In genomic region chr12:8816448-8816847, GRCh38 we compare ENCODE assay signal across 35 cellular contexts. TPM values are rescaled to one million over a fixed set of nuclear protein-coding genes. Genes with fewer than 3 reads are reported as not detected.
"Had no signal": no experiment of that assay in that cellular context is flagged by ENCODE, and none has a peak within 500 bp of the region (broad histone marks: within the 10 kb centered on the region; RNA-seq: fewer than 3 reads in every experiment).

No MANE protein-coding gene starts in this region.

- H3K27ac ChIP-seq: brain microvascular endothelial cell, WERI-Rb-1 had no signal

- H3K36me3 ChIP-seq: brain microvascular endothelial cell, MG63, WERI-Rb-1 had no signal

- H3K27me3 Mint-ChIP-seq: activated CD4-positive, alpha-beta T cell treated with anti-CD3 and anti-CD28 coated beads, Interleukin-2, amount 10 ng/mL, durations not matched to agents 24 days and 14 days; activated CD8-positive, alpha-beta T cell treated with anti-CD3 and anti-CD28 coated beads for 36 hours; activated naive CD8-positive, alpha-beta T cell treated with anti-CD3 and anti-CD28 coated beads for 36 hours had no signal

- H3K4me3 ChIP-seq: MG63 had no signal

- ATAC-seq: activated CD8-positive, alpha-beta T cell treated with anti-CD3 and anti-CD28 coated beads for 36 hours; activated T-cell treated with anti-CD3 and anti-CD28 coated beads, Interleukin-2, amount 50 U/mL, for 72 hours; activated T-helper 17 cell treated with anti-CD3 and anti-CD28 coated beads, Interleukin-2, amount 50 U/mL, for 72 hours had no signal

- H3K4me1 Mint-ChIP-seq: activated CD4-positive, alpha-beta T cell treated with anti-CD3 and anti-CD28 coated beads, Interleukin-2, amount 10 ng/mL, durations not matched to agents 24 days and 14 days; activated naive CD8-positive, alpha-beta T cell treated with anti-CD3 and anti-CD28 coated beads for 36 hours; activated T-helper 17 cell treated with anti-CD3 and anti-CD28 coated beads, Interleukin-2, amount 50 U/mL, for 72 hours had no signal

- H3K36me3 Mint-ChIP-seq: activated naive CD8-positive, alpha-beta T cell treated with anti-CD3 and anti-CD28 coated beads for 36 hours had no signal

- H3K9me3 Mint-ChIP-seq: activated CD4-positive, alpha-beta T cell treated with anti-CD3 and anti-CD28 coated beads, Interleukin-2, amount 10 ng/mL, durations not matched to agents 24 days and 14 days; activated CD8-positive, alpha-beta T cell treated with anti-CD3 and anti-CD28 coated beads for 36 hours; activated naive CD8-positive, alpha-beta T cell treated with anti-CD3 and anti-CD28 coated beads for 36 hours; activated T-cell treated with anti-CD3 and anti-CD28 coated beads, Interleukin-2, amount 50 U/mL, for 72 hours; activated T-helper 17 cell treated with anti-CD3 and anti-CD28 coated beads, Interleukin-2, amount 50 U/mL, for 72 hours had no signal

- H3K27me3 ChIP-seq: brain microvascular endothelial cell, MG63 had no signal

- H3K4me3 Mint-ChIP-seq: activated CD4-positive, alpha-beta T cell treated with anti-CD3 and anti-CD28 coated beads, Interleukin-2, amount 10 ng/mL, durations not matched to agents 24 days and 14 days; activated CD8-positive, alpha-beta T cell treated with anti-CD3 and anti-CD28 coated beads for 36 hours; activated naive CD8-positive, alpha-beta T cell treated with anti-CD3 and anti-CD28 coated beads for 36 hours; activated T-cell treated with anti-CD3 and anti-CD28 coated beads, Interleukin-2, amount 50 U/mL, for 72 hours; activated T-helper 17 cell treated with anti-CD3 and anti-CD28 coated beads, Interleukin-2, amount 50 U/mL, for 72 hours had no signal

- H3K27ac Mint-ChIP-seq: activated CD4-positive, alpha-beta T cell treated with anti-CD3 and anti-CD28 coated beads, Interleukin-2, amount 10 ng/mL, durations not matched to agents 24 days and 14 days; activated CD8-positive, alpha-beta T cell treated with anti-CD3 and anti-CD28 coated beads for 36 hours; activated naive CD8-positive, alpha-beta T cell treated with anti-CD3 and anti-CD28 coated beads for 36 hours; activated T-cell treated with anti-CD3 and anti-CD28 coated beads, Interleukin-2, amount 50 U/mL, for 72 hours; activated T-helper 17 cell treated with anti-CD3 and anti-CD28 coated beads, Interleukin-2, amount 50 U/mL, for 72 hours had no signal

- DNase-seq: activated CD4-positive, alpha-beta T cell treated with anti-CD3 and anti-CD28 coated beads, Interleukin-2, amount 10 ng/mL, durations not matched to agents 24 days and 14 days; activated CD4-positive, alpha-beta T cell treated with anti-CD3 and anti-CD28 coated beads, Interleukin-2, amount 50 U/mL, for 4 hours; activated CD8-positive, alpha-beta T cell treated with anti-CD3 and anti-CD28 coated beads for 36 hours; activated effector memory CD4-positive, alpha-beta T cell treated with anti-CD3 and anti-CD28 coated beads, Interleukin-2, amount 50 U/mL, for 16 hours; activated naive CD4-positive, alpha-beta T cell; activated naive CD4-positive, alpha-beta T cell treated with anti-CD3 and anti-CD28 coated beads, Interleukin-2, amount 50 U/mL, for 16 hours; activated naive CD8-positive, alpha-beta T cell treated with anti-CD3 and anti-CD28 coated beads for 36 hours; activated T-cell treated with anti-CD3 and anti-CD28 coated beads, Interleukin-2, amount 50 U/mL, for 1 hour; activated T-cell treated with anti-CD3 and anti-CD28 coated beads, Interleukin-2, amount 50 U/mL, for 72 hours; amniotic stem cell; aorta; brain microvascular endothelial cell; central memory CD4-positive, alpha-beta T cell; Kasumi-1; MG63; MV-4-11; NCI-H1092; NCI-H1436 treated with DMSO at 0.1 percent for 48 hours; NCI-H187; NCI-H2029 treated with DMSO at 0.1 percent for 48 hours; NCI-H2107; NCI-H2171; NCI-H510A; NCI-H526; NCI-H748 treated with DMSO at 0.1 percent for 48 hours; NK-92 treated with Interleukin-12 subunit alpha and Interleukin-12 subunit beta, amount 100 ng/mL, for 24 hours; OCI-M1; Right ventricle myocardium superior; SW 1271; T-helper 1 cell; T-helper 2 cell; T-helper 9 cell; WERI-Rb-1 had no signal

- H3K9me3 ChIP-seq: MG63 had no signal

RNA-seq across cellular contexts. Expression of gene A2ML1, which starts 6.0 kb away (rescaled TPM):
- total RNA-seq: activated CD4-positive, alpha-beta T cell treated with anti-CD3 and anti-CD28 coated beads, Interleukin-2, amount 10 ng/mL, durations not matched to agents 24 days and 14 days; activated CD8-positive, alpha-beta memory T cell treated with anti-CD3 and anti-CD28 coated beads for 36 hours; activated CD8-positive, alpha-beta T cell treated with anti-CD3 and anti-CD28 coated beads for 36 hours; activated naive CD8-positive, alpha-beta T cell treated with anti-CD3 and anti-CD28 coated beads for 36 hours; activated T-cell treated with anti-CD3 and anti-CD28 coated beads, Interleukin-2, amount 50 U/mL, for 72 hours; activated T-helper 17 cell treated with anti-CD3 and anti-CD28 coated beads, Interleukin-2, amount 50 U/mL, for 72 hours; Right ventricle myocardium superior had no signal
